In the genomic region with DNA sequence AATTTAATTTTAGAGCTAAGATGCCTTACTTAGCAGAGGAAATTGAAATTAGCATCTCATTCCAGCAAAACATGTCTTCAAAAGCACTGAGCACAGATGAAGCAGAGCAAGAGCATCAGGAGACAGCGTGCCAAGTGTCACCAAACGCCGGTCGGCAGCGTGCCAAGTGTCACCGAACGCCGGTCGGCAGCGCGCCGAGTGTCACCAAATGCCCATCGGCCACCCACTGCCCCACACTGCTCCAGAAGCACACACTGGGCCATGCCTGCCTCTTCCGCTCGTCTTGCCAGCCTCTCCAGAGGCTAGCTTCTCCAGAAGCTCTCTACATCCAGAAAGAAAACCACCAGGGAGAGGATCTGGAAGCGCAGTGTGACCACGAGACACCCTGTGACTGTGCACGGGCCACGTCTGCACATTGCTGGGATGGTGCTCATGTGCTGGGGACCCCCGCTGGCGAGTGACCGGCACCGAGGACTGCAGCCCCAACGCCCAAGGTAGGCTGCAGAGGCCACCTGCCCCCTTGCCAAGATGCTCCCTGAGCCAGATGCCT, we compare ENCODE assay signal across 23 cellular contexts.
"Had no signal": no experiment of that assay in that cellular context is flagged by ENCODE, and none has a peak within 500 bp of the region (broad histone marks: within the 10 kb centered on the region; RNA-seq: fewer than 3 reads in every experiment).

No MANE protein-coding gene starts in this region.

- H3K27me3 Mint-ChIP-seq: stimulated activated memory B cell treated with anti-CD40 and anti-IgM and Interleukin-4, amounts not matched to agents 10 μg/mL and 1 μg/mL and 100 μg/mL, for 72 hours; type B pancreatic cell had no signal

- H3K9me3 ChIP-seq: gastrocnemius medialis, lower lobe of right lung, psoas muscle, spleen, testis, tibial artery had no signal

- H3K27ac Mint-ChIP-seq: endodermal cell; stimulated activated memory B cell treated with anti-CD40 and anti-IgM and Interleukin-4, amounts not matched to agents 10 μg/mL and 1 μg/mL and 100 μg/mL, for 72 hours; type B pancreatic cell had no signal

- H3K4me3 Mint-ChIP-seq: endodermal cell; naive thymus-derived CD8-positive, alpha-beta T cell; neural crest cell; stimulated activated memory B cell treated with anti-CD40 and anti-IgM and Interleukin-4, amounts not matched to agents 10 μg/mL and 1 μg/mL and 100 μg/mL, for 72 hours; type B pancreatic cell had no signal

- H3K4me1 Mint-ChIP-seq: endodermal cell had no signal

- FAIRE-seq: keratinocyte had no signal

- DNase-seq: cortex of kidney; effector CD8-positive, alpha-beta T cell; endodermal cell; foreskin fibroblast; gastrocnemius medialis; head of caudate nucleus; left ventricle myocardium superior; lower lobe of right lung; naive thymus-derived CD8-positive, alpha-beta T cell; psoas muscle; right cardiac atrium; spleen; stimulated activated CD4-positive, alpha-beta T cell treated with anti-CD3 and anti-CD28 coated beads, Interleukin-4, amount 100 ng/mL, for 4 hours; stimulated activated naive CD8-positive, alpha-beta T cell treated with anti-CD3 and anti-CD28 coated beads, Interleukin-15, Interleukin-2, amounts not matched to agents 100 U/mL and 50 U/mL, for 24 hours; testis; tibial artery had no signal

- H3K4me1 ChIP-seq: gastrocnemius medialis, lower lobe of right lung, psoas muscle had no signal

- H3K9me3 Mint-ChIP-seq: endodermal cell; naive thymus-derived CD8-positive, alpha-beta T cell; neural crest cell; stimulated activated memory B cell treated with anti-CD40 and anti-IgM and Interleukin-4, amounts not matched to agents 10 μg/mL and 1 μg/mL and 100 μg/mL, for 72 hours; type B pancreatic cell had no signal

- H3K36me3 Mint-ChIP-seq: type B pancreatic cell had no signal

- ATAC-seq: esophagus mucosa; gastrocnemius medialis; left ventricle myocardium superior; lower lobe of right lung; naive thymus-derived CD8-positive, alpha-beta T cell; psoas muscle; right cardiac atrium; stimulated activated memory B cell treated with anti-CD40 and anti-IgM and Interleukin-4, amounts not matched to agents 10 μg/mL and 1 μg/mL and 100 μg/mL, for 72 hours; stimulated activated naive CD8-positive, alpha-beta T cell treated with anti-CD3 and anti-CD28 coated beads, Interleukin-15, Interleukin-2, amounts not matched to agents 100 U/mL and 50 U/mL, for 24 hours had no signal

- H3K27me3 ChIP-seq: gastrocnemius medialis, spleen, testis, tibial artery had no signal

- H3K4me3 ChIP-seq: gastrocnemius medialis, lower lobe of right lung, psoas muscle, skin epidermis, spleen, testis, tibial artery had no signal

- H3K27ac ChIP-seq: epithelial cell of prostate, gastrocnemius medialis, lower lobe of right lung, psoas muscle, skin epidermis, spleen, testis, tibial artery had no signal
